Comparison of ENCODE assay signal across 19 cellular contexts in the genomic region with DNA sequence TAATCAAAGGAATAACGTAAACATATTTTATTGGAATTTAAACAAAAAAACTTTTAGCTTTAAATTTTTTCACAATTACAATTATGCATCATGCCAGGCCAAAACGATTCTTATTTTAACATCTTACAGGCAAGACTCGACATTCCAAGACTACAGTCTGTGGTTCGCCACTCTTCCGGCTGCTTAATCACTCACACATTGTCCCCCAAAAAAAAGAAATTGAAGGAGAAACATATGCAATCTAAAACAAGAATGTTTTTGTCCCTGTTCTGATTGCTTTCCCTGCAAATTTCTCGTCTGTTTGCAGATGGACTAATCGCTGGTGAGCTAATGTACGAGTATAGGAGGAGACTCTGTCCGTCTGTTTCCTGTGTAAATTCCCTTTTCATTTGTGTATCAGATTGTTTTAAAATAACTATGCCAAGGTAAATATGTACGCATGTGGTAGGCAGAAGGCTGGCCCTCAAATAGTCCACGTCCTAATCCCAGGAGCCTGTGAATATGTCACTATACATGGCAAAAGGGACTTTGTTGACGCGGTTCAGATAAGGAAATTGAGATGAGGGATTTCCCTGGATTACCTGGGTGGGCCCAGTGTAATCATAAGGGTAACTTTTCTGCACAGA. TPM values are rescaled to one million over a fixed set of nuclear protein-coding genes. Genes with fewer than 3 reads are reported as not detected.
DNase-seq lines count a peak whose midpoint lies in the region; ATAC-seq and TF ChIP-seq lines count a peak whose summit lies in the region.
"Had no signal": no experiment of that assay in that cellular context is flagged by ENCODE, and none has a peak within 500 bp of the region (broad histone marks: within the 10 kb centered on the region; RNA-seq: fewer than 3 reads in every experiment).

No MANE protein-coding gene starts in this region.

- H3K27me3 Mint-ChIP-seq in GM23338 (ENCODE audit: insufficient read depth, low read depth, poor library complexity) (peaks cover 6% of the 10 kb centered on the region), WTC11 (ENCODE audit: low read depth) (no peaks in the 10 kb centered on the region)

- no peaks in the 10 kb centered on the region for H3F3A ChIP-seq in GM23338 (replicated peaks; ENCODE audit: low read depth)

- H3K9me3 ChIP-seq in WERI-Rb-1 (ENCODE audit: severe bottlenecking) = peaks cover 6% of the 10 kb centered on the region
- no peaks in the 10 kb centered on the region for H3K9me3 ChIP-seq in mammary epithelial cell (replicated peaks; ENCODE audit: insufficient read depth, low read length)
- H3K9me3 ChIP-seq: Peyer's patch had no signal

- dilution Hi-C loops in mammary epithelial cell (cut with HindIII; ENCODE audit: low sequenced_read_pairs) = no loop called here

- H3K36me3 Mint-ChIP-seq in GM23338 (ENCODE audit: low read depth) (peaks cover 62% of the 10 kb centered on the region), WTC11 (peaks cover 58% of the 10 kb centered on the region)

- no peak overlapping the region for H2AFZ ChIP-seq in GM23338
- no peak overlapping the region for H2AFZ ChIP-seq in mammary epithelial cell (ENCODE audit: low read depth, low read length)

- intact Hi-C loops in left colon (cut with DNase I, micrococcal nuclease) (no loop called here), mammary epithelial cell (cut with micrococcal nuclease) (no loop called here)

- no peaks in the 10 kb centered on the region for H3K9me2 ChIP-seq in GM23338 (ENCODE audit: insufficient read depth)

- H3K27ac Mint-ChIP-seq in GM23338 (no peak overlapping the region), WTC11 (peak overlapping the region; percentile 78; the same call in 1 of the 2 replicates)

- H3K9me3 Mint-ChIP-seq in GM23338 (no peaks in the 10 kb centered on the region), WTC11 (no peaks in the 10 kb centered on the region)

- POLR2A ChIA-PET in AG04449 (lab: Yijun Ruan, JAX) (no interaction called here), WTC11 (lab: Charles Lee) (no interaction called here)

- BruUV-seq in mammary epithelial cell (replicated peaks; lab: Mats Ljungman, UMichigan) = no TSS peak

- H3K4me1 ChIP-seq in GM23338 (ENCODE audit: insufficient read depth) = no peaks in the 10 kb centered on the region; the same call in 1 of the 2 replicates
- no peaks in the 10 kb centered on the region for H3K4me1 ChIP-seq in mammary epithelial cell (ENCODE audit: insufficient read depth, low read length)
- H3K4me1 ChIP-seq: Peyer's patch had no signal

- H3K36me3 ChIP-seq in GM23338 (ENCODE audit: insufficient read depth) (peaks cover 21% of the 10 kb centered on the region), WERI-Rb-1 (no peaks in the 10 kb centered on the region), mammary epithelial cell (ENCODE audit: insufficient read depth, low read length) (peaks cover 65% of the 10 kb centered on the region)

- H4K20me1 ChIP-seq in GM23338 (replicated peaks; ENCODE audit: insufficient read depth) = no peaks in the 10 kb centered on the region
- H4K20me1 ChIP-seq in mammary epithelial cell (ENCODE audit: insufficient read depth, low read length) = no peaks in the 10 kb centered on the region

- H3K4me3 Mint-ChIP-seq in GM23338 = no peak overlapping the region
- no peak overlapping the region for H3K4me3 Mint-ChIP-seq in WTC11

- H3K4me1 Mint-ChIP-seq in GM23338 (peaks cover 10% of the 10 kb centered on the region; the same call in 2 of the 3 replicates), WTC11 (peaks cover 2% of the 10 kb centered on the region; the same call in 1 of the 2 replicates)

- DNase-seq in AG04449 (ENCODE audit: low read depth, low spot score) (peak; percentile 31), GM23338 (ENCODE audit: low spot score) (no peak), WTC11 (ENCODE audit: low spot score) (no peak), left colon (no peak), D341Med (ENCODE audit: low spot score) (no peak), WERI-Rb-1 (no peak), mammary epithelial cell (no peak)
- DNase-seq in activated naive CD4-positive, alpha-beta T cell (lab: John Stamatoyannopoulos, UW) = no peak
- DNase-seq: AML-193, COR-L47, DMS153, KBM-7, NCI-H1092, NCI-H146, NCI-H510A treated with DMSO at 0.1 percent for 48 hours, Peyer's patch, SHP77 had no signal

- no peaks in the 10 kb centered on the region for H3K27me3 ChIP-seq in GM23338 (ENCODE audit: insufficient read depth)
- peaks cover 94% of the 10 kb centered on the region for H3K27me3 ChIP-seq in WERI-Rb-1 (ENCODE audit: insufficient read depth, low read depth, severe bottlenecking)
- H3K27me3 ChIP-seq in mammary epithelial cell (ENCODE audit: insufficient read depth, low read length) = no peaks in the 10 kb centered on the region
- H3K27me3 ChIP-seq: Peyer's patch had no signal

- no peak overlapping the region for H3K9ac ChIP-seq in mammary epithelial cell (ENCODE audit: insufficient read depth, low read length)

- 93% methylated on average over 13 of the region's 13 CpGs for WGBS in mammary epithelial cell (ENCODE audit: low coverage, missing lambda C conversion rate)

- H3K4me2 ChIP-seq in GM23338 = no peak overlapping the region
- no peak overlapping the region for H3K4me2 ChIP-seq in mammary epithelial cell (ENCODE audit: insufficient read depth, low read depth, low read length)

- TF ChIP-seq CTCF in AG04449 (IDR thresholded peaks at IDR 0.05; ENCODE audit: insufficient read depth, low read length, missing control alignments) = no peak
- TF ChIP-seq CTCF in GM23338 (conservative IDR thresholded peaks at IDR 0.05; ENCODE audit: low read depth in 2 of 2) = no peak
- no peak for TF ChIP-seq CTCF in WTC11 (IDR thresholded peaks at IDR 0.05)
- TF ChIP-seq CTCF in WERI-Rb-1 (IDR thresholded peaks at IDR 0.05; ENCODE audit: low read depth, low read length) = no peak
- TF ChIP-seq CTCF in mammary epithelial cell (conservative IDR thresholded peaks at IDR 0.05 in 1 of 2, IDR thresholded peaks at IDR 0.05 in 1 of 2; ENCODE audit: extremely low read depth in 1 of 2, insufficient read depth in 1 of 2, low read depth in 1 of 2, low read length in 2 of 2) = no peak

- ATAC-seq in GM23338 = no peak
- ATAC-seq in WTC11 = no peak
- peak; percentile 64 for ATAC-seq in left colon

- CTCF ChIA-PET in AG04449 (lab: Yijun Ruan, JAX) = interaction anchor here (0.7 to 2.5 kb wide), 7 partner anchors 8 to 297 kb away, joined by 3 to 9 read pairs (median 4); no protein-coding TSS in a partner anchor
- CTCF ChIA-PET in WTC11 (lab: Charles Lee) = no interaction called here
- CTCF ChIA-PET in mammary epithelial cell (lab: Charles Lee; ENCODE audit: low non-redundant PET) = no interaction called here

- H3K79me2 ChIP-seq in GM23338 (replicated peaks; ENCODE audit: insufficient read depth) = no peaks in the 10 kb centered on the region
- H3K79me2 ChIP-seq in mammary epithelial cell (ENCODE audit: insufficient read depth, low read length) = peaks cover 81% of the 10 kb centered on the region

- H3K4me3 ChIP-seq in AG04449 (ENCODE audit: low read depth, low read length) (no peak overlapping the region), GM23338 (no peak overlapping the region), WERI-Rb-1 (ENCODE audit: low read depth, low read length) (no peak overlapping the region), mammary epithelial cell (replicated peaks in 1 of 3; ENCODE audit: insufficient read depth in 1 of 3, low read depth in 2 of 3, low read length in 3 of 3) (no peak overlapping the region)
- H3K4me3 ChIP-seq: Peyer's patch had no signal

- in situ Hi-C loops in mammary epithelial cell (cut with MboI; ENCODE audit: low sequenced_read_pairs in 2 of 2) = loop anchor here in 1 of 2 donors (25.0 kb wide), 1 partner anchor 306 kb away; no protein-coding TSS in a partner anchor

- H3K27ac ChIP-seq in GM23338 (ENCODE audit: low read depth) (0 out of 2 replicates have a peak overlapping the region, but pooled peaks have one; percentile 50), WERI-Rb-1 (no peak overlapping the region), mammary epithelial cell (ENCODE audit: insufficient read depth, low read depth, low read length) (no peak overlapping the region)
- H3K27ac ChIP-seq: Peyer's patch had no signal

TF ChIP-seq in GM23338, 12 proteins besides CTCF, POLR2A, EP300 and RAD21 (continues in another document):
- no peak for TF ChIP-seq CREB1 (CRISPR knock-in tag; IDR thresholded peaks at IDR 0.05; ENCODE audit: low read depth)

TF ChIP-seq in WTC11, 78 proteins besides CTCF, POLR2A, EP300 and RAD21 (continues in another document):
- no peak for TF ChIP-seq MXD4 (CRISPR knock-in tag; IDR thresholded peaks at IDR 0.05; ENCODE audit: borderline replicate concordance)
- TF ChIP-seq, protein P1, sequence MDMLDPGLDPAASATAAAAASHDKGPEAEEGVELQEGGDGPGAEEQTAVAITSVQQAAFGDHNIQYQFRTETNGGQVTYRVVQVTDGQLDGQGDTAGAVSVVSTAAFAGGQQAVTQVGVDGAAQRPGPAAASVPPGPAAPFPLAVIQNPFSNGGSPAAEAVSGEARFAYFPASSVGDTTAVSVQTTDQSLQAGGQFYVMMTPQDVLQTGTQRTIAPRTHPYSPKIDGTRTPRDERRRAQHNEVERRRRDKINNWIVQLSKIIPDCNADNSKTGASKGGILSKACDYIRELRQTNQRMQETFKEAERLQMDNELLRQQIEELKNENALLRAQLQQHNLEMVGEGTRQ (CRISPR knock-in tag; IDR thresholded peaks at IDR 0.05) = no peak
- TF ChIP-seq, protein P2, sequence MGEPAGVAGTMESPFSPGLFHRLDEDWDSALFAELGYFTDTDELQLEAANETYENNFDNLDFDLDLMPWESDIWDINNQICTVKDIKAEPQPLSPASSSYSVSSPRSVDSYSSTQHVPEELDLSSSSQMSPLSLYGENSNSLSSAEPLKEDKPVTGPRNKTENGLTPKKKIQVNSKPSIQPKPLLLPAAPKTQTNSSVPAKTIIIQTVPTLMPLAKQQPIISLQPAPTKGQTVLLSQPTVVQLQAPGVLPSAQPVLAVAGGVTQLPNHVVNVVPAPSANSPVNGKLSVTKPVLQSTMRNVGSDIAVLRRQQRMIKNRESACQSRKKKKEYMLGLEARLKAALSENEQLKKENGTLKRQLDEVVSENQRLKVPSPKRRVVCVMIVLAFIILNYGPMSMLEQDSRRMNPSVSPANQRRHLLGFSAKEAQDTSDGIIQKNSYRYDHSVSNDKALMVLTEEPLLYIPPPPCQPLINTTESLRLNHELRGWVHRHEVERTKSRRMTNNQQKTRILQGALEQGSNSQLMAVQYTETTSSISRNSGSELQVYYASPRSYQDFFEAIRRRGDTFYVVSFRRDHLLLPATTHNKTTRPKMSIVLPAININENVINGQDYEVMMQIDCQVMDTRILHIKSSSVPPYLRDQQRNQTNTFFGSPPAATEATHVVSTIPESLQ (CRISPR knock-in tag; IDR thresholded peaks at IDR 0.05) = no peak

RNA-seq across cellular contexts. Expression of a gene that starts 37.7 kb away (rescaled TPM):
- 0.66 and 1.4 TPM in 2 replicates for total RNA-seq in GM23338 (2014; rRNA removed; shearing (Covaris generic))
- 0.32 and 0.35 TPM in 2 replicates for polyA plus RNA-seq in GM23338 (2016; fragmentation: Nextera tagmentation; extraction: Ambion mirVana)
- total RNA-seq in WTC11 (2021) = 0.73 to 1.0 TPM (median 0.73 TPM) in 3 replicates
- total RNA-seq in left colon = 1 to 10 TPM; 3.3 to 5.8 TPM
- under 1 TPM in 1 of 2 donors, not detected in 1; 0.67 TPM for total RNA-seq in mammary epithelial cell
- polyA plus RNA-seq in mammary epithelial cell = 0.16 TPM
- not detected for polyA minus RNA-seq in mammary epithelial cell
- total RNA-seq: A172, MCF 10A, Peyer's patch had no signal
